ENCODE assay signal across 8 cellular contexts in genomic region chr14:91417134-91417982, GRCh38. TPM values are rescaled to one million over a fixed set of nuclear protein-coding genes. Genes with fewer than 3 reads are reported as not detected.
A peak's percentile ranks its signal among the peaks of the same experiment; 100 is the strongest.
DNase-seq lines count a peak whose midpoint lies in the region; ATAC-seq and TF ChIP-seq lines count a peak whose summit lies in the region.

Gene CCDC88C (minus strand): TSS chr14:91417820. CDS start chr14:91417690, 130 bp downstream.

- H2AFZ ChIP-seq in neuron (ENCODE audit: low read depth, low read length), result peak within 1 kb of the TSS; percentile 98

- H3K9me3 Mint-ChIP-seq in CD4-positive, alpha-beta T cell, result no peaks in the 10 kb centered on the region

- POLR2A ChIA-PET in CD4-positive, alpha-beta T cell (lab: Charles Lee), result interaction anchor here (1.0 to 12.0 kb wide), 21 partner anchors 9 to 623 kb away, joined by 3 to 294 read pairs (median 7); partner anchors contain the start of gene RPS6KA5

- H3K27me3 Mint-ChIP-seq in CD4-positive, alpha-beta T cell, result no peaks in the 10 kb centered on the region

- peaks cover 13% of the 10 kb centered on the region for H3K36me3 ChIP-seq in neuron (ENCODE audit: insufficient read depth, low read length)
- H3K36me3 ChIP-seq in tibial artery, result no peaks in the 10 kb centered on the region

- peaks cover 58% of the 10 kb centered on the region for H3K4me1 Mint-ChIP-seq in CD4-positive, alpha-beta T cell (ENCODE audit: low read depth)

- peaks cover 42% of the 10 kb centered on the region for H3K36me3 Mint-ChIP-seq in CD4-positive, alpha-beta T cell (ENCODE audit: low read depth)

- no peak for TF ChIP-seq CTCF in CD4-positive, alpha-beta T cell (IDR thresholded peaks at IDR 0.05)
- TF ChIP-seq CTCF in foreskin keratinocyte (conservative IDR thresholded peaks at IDR 0.05) (peak; percentile 25), tibial artery (IDR thresholded peaks at IDR 0.05) (no peak)

- ATAC-seq in CD4-positive, alpha-beta T cell (ENCODE audit: poor library complexity), result peak; percentile 36
- ATAC-seq in GM19397 (IDR thresholded peaks at IDR 0.05; ENCODE audit: unreplicated experiment) (peak; percentile 60), HG03558 (IDR thresholded peaks at IDR 0.05; ENCODE audit: extremely low read depth, unreplicated experiment) (peak; percentile 34), foreskin keratinocyte (peak; percentile 65)

- no peaks in the 10 kb centered on the region for H3K9me3 ChIP-seq in CD4-positive, alpha-beta T cell (ENCODE audit: control insufficient read depth, low read length)
- H3K9me3 ChIP-seq in neuron (ENCODE audit: low read length) (no peaks in the 10 kb centered on the region), tibial artery (no peaks in the 10 kb centered on the region)

- peak within 1 kb of the TSS; percentile 98 for H3K27ac Mint-ChIP-seq in CD4-positive, alpha-beta T cell

- peak within 1 kb of the TSS; percentile 99 for H3K4me3 Mint-ChIP-seq in CD4-positive, alpha-beta T cell

- H3K4me3 ChIP-seq in neuron (ENCODE audit: low read length) (peak within 1 kb of the TSS; percentile 79), tibial artery (peak within 1 kb of the TSS; percentile 41 to 51)

- H3K27me3 ChIP-seq in CD4-positive, alpha-beta T cell (ENCODE audit: control insufficient read depth, insufficient read depth, low read length), result no peaks in the 10 kb centered on the region
- H3K27me3 ChIP-seq in foreskin keratinocyte (peaks cover 6% of the 10 kb centered on the region), neuron (ENCODE audit: insufficient read depth, low read length) (no peaks in the 10 kb centered on the region), tibial artery (peaks cover 0 to 25% of the 10 kb centered on the region in 2 donors)

- CTCF ChIA-PET in CD4-positive, alpha-beta T cell (lab: Charles Lee), result interaction anchor here (0.9 to 6.4 kb wide), 15 partner anchors 8 to 107 kb away, joined by 3 to 62 read pairs (median 4); no protein-coding TSS in a partner anchor

- H3K4me1 ChIP-seq in foreskin keratinocyte (peaks cover 3% of the 10 kb centered on the region), neuron (ENCODE audit: insufficient read depth, low read length) (peaks cover 29% of the 10 kb centered on the region), tibial artery (peaks cover 0 to 27% (median 19%) of the 10 kb centered on the region in 4 donors)

- peak; percentile 54 to 81 (median 69) for DNase-seq in CD4-positive, alpha-beta T cell
- DNase-seq in OCI-M1 (lab: John Stamatoyannopoulos, UW), result peak; percentile 66
- DNase-seq in activated T-helper 1 cell treated with anti-CD3 and anti-CD28 coated beads, Interleukin-2, amount 50 U/mL, for 16 hours (ENCODE audit: low read depth in 1 of 2, low spot score in 1 of 2), result peak; percentile 41 to 71
- no peak for DNase-seq in foreskin keratinocyte
- DNase-seq in tibial artery, result peak in 1 of 2 donors; percentile 31

- peak within 1 kb of the TSS; percentile 96 for H3K27ac ChIP-seq in CD4-positive, alpha-beta T cell (ENCODE audit: low read depth, low read length)
- H3K27ac ChIP-seq in foreskin keratinocyte, result no peak within 1 kb of the TSS
- H3K27ac ChIP-seq in tibial artery, result no peak within 1 kb of the TSS

- intact Hi-C loops in CD4-positive, alpha-beta T cell (cut with DNase I, micrococcal nuclease), result loop anchor here (5.0 kb wide), 3 partner anchors 170 to 455 kb away; partner anchors contain the start of gene GPR68 (in 1 of the 2)
- intact Hi-C loops in tibial artery (cut with DNase I; ENCODE audit: low total_unique reads), result loop anchor here (5.0 kb wide), 1 partner anchor 95 kb away; no protein-coding TSS in a partner anchor

RNA-seq across cellular contexts. Expression of gene CCDC88C, which starts in this region (rescaled TPM):
- total RNA-seq in CD4-positive, alpha-beta T cell, result 100 to 1,000 TPM; 269 to 287 TPM
- total RNA-seq in foreskin keratinocyte, result 5.0 and 7.4 TPM in 2 replicates
- 2.4 and 3.7 TPM in 2 replicates for polyA plus RNA-seq in foreskin keratinocyte

Comparison
In these comparisons a context has a peak if more than half of its experiments do, and no peak if none do; other contexts are left out.
1. RNA of gene CCDC88C (total RNA-seq): 269 to 287 TPM in CD4-positive, alpha-beta T cell; 5.0 to 7.4 TPM in foreskin keratinocyte; every median in the first group is over 10 times any median in the second.
2. DNase-seq: peak in CD4-positive, alpha-beta T cell (10 of 10), OCI-M1 (single experiment) and activated T-helper 1 cell treated with anti-CD3 and anti-CD28 coated beads, Interleukin-2, amount 50 U/mL, for 16 hours (2 of 2); none in foreskin keratinocyte (0 of 2).
3. Peak in every context shown above with its lines, with median percentiles within 50 percentile points of each other: ATAC-seq.